ENCODE assay signal across 17 cellular contexts in the genomic region with DNA sequence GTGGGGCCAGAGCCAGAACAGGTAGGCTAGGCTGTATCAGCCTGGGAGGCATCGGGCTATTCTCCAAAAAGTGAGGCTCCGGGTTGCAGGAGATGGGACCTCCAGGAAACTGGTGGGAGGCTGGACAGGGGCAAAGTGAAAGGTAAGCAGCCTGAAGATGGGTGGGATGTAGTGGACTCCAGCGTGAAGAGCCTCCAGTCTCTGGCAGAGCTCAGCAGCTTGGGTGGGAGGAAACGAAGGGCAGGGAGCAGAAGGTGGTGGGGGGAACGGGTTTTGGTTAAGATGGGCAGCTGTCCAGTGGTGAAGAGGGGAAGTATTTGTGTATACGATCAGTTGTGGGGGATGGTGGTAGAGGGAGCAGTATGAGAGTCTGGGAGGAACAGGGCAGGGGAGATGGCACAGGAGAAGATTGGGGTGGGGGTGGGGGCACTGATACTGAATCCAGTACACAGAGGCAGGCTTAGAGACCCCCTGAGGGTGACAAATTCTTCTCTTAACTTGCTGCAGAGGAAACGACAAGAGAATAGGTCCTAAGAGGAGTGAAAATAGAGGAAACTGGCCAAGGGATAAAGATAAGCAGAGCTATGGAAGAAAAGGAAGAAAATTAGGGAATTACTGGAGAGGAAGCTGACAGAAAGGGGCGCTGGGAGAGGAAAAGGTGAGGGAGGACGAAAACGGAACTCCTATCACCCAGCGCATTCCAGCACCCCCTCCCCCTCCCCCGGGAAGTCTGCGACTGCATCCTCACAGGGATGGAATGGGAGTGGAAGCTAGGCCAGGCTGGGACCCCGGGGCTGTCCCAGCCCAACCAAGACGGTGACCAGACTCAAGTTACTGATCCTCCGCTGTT. TPM values are rescaled to one million over a fixed set of nuclear protein-coding genes. Genes with fewer than 3 reads are reported as not detected.
DNase-seq lines count a peak whose midpoint lies in the region; ATAC-seq lines count a peak whose summit lies in the region.
"Had no signal": no experiment of that assay in that cellular context is flagged by ENCODE, and none has a peak within 500 bp of the region (broad histone marks: within the 10 kb centered on the region; RNA-seq: fewer than 3 reads in every experiment).

No MANE protein-coding gene starts in this region.

- no peaks in the 10 kb centered on the region for H3K36me3 Mint-ChIP-seq in CD4-positive, CD25-positive, alpha-beta regulatory T cell
- peaks cover 0 to 3% (median 0%) of the 10 kb centered on the region in 3 donors for H3K36me3 Mint-ChIP-seq in naive thymus-derived CD8-positive, alpha-beta T cell

- no peak for ATAC-seq in CD4-positive, CD25-positive, alpha-beta regulatory T cell (ENCODE audit: low read depth in 2 of 2)
- ATAC-seq in naive thymus-derived CD8-positive, alpha-beta T cell = no peak
- no peak for ATAC-seq in Right ventricle myocardium inferior
- ATAC-seq: left colon, mucosa of descending colon had no signal

- no peak for DNase-seq in CD4-positive, CD25-positive, alpha-beta regulatory T cell
- DNase-seq in ecto neural progenitor cell (ENCODE audit: low spot score) (peak; percentile 53), Right ventricle myocardium inferior (ENCODE audit: missing footprints) (no peak), mucosa of gallbladder (ENCODE audit: low spot score) (no peak), medulla oblongata (ENCODE audit: extremely low spot score) (no peak), HUDEP-2 (lab: John Stamatoyannopoulos, UW; ENCODE audit: unreplicated experiment in 76 of 76) (no peak)
- no peak for DNase-seq in naive thymus-derived CD8-positive, alpha-beta T cell
- DNase-seq: activated CD4-positive, alpha-beta T cell treated with anti-CD3 and anti-CD28 coated beads, Interleukin-2, amount 50 U/mL, for 48 hours; left colon; mucosa of descending colon; NCI-H2081 treated with DMSO at 0.1 percent for 48 hours; stimulated activated CD4-positive, alpha-beta T cell treated with anti-CD3 and anti-CD28 coated beads, Interleukin-4, amount 100 ng/mL, for 1 hour had no signal

- no peak overlapping the region for H3K27ac ChIP-seq in CD4-positive, CD25-positive, alpha-beta regulatory T cell (ENCODE audit: insufficient read depth, low read length, poor library complexity, severe bottlenecking)
- no peak overlapping the region for H3K27ac ChIP-seq in HUES48 (ENCODE audit: low read depth, low read length)
- H3K27ac ChIP-seq: adrenal gland, skin epidermis had no signal

- POLR2A ChIA-PET in naive thymus-derived CD8-positive, alpha-beta T cell (lab: Charles Lee) = no interaction called here

- no peak overlapping the region for H3K9ac ChIP-seq in HUES48 (ENCODE audit: low read depth, low read length)

- H3K36me3 ChIP-seq in CD4-positive, CD25-positive, alpha-beta regulatory T cell (ENCODE audit: control insufficient read depth, insufficient read depth, low read length) = no peaks in the 10 kb centered on the region
- H3K36me3 ChIP-seq in HUES48 (ENCODE audit: control insufficient read depth, insufficient read depth, low read length) = no peaks in the 10 kb centered on the region
- H3K36me3 ChIP-seq: adrenal gland had no signal

- H3K4me1 ChIP-seq in CD4-positive, CD25-positive, alpha-beta regulatory T cell (ENCODE audit: control insufficient read depth, insufficient read depth, low read length, poor library complexity, severe bottlenecking) = peaks cover 37% of the 10 kb centered on the region
- peaks cover 28% of the 10 kb centered on the region for H3K4me1 ChIP-seq in HUES48 (ENCODE audit: control insufficient read depth, insufficient read depth, low read length)

- peaks cover 74% of the 10 kb centered on the region for H3K27me3 Mint-ChIP-seq in CD4-positive, CD25-positive, alpha-beta regulatory T cell
- H3K27me3 Mint-ChIP-seq in naive thymus-derived CD8-positive, alpha-beta T cell = peaks cover 54 to 79% (median 67%) of the 10 kb centered on the region in 5 donors

- H3K4me3 Mint-ChIP-seq in CD4-positive, CD25-positive, alpha-beta regulatory T cell = peak overlapping the region in 3 of 4 donors; percentile 8 to 39 (median 22)
- peak overlapping the region in 9 of 10 donors; percentile 15 to 84 (median 50) for H3K4me3 Mint-ChIP-seq in naive thymus-derived CD8-positive, alpha-beta T cell

- peaks cover 4 to 36% (median 12%) of the 10 kb centered on the region in 4 donors for H3K4me1 Mint-ChIP-seq in CD4-positive, CD25-positive, alpha-beta regulatory T cell
- peaks cover 24 to 39% (median 27%) of the 10 kb centered on the region in 4 donors for H3K4me1 Mint-ChIP-seq in naive thymus-derived CD8-positive, alpha-beta T cell

- H3K27ac Mint-ChIP-seq in CD4-positive, CD25-positive, alpha-beta regulatory T cell = no peak overlapping the region
- H3K27ac Mint-ChIP-seq in naive thymus-derived CD8-positive, alpha-beta T cell = peak overlapping the region in 1 of 10 donors; percentile 17

- intact Hi-C loops in Right ventricle myocardium inferior (cut with DNase I) = no loop called here

- no peak overlapping the region for H3K4me3 ChIP-seq in CD4-positive, CD25-positive, alpha-beta regulatory T cell (ENCODE audit: low read depth, low read length)
- peak overlapping the region; percentile 70; the same call in 1 of the 2 replicates for H3K4me3 ChIP-seq in HUES48 (ENCODE audit: low read depth, low read length)
- H3K4me3 ChIP-seq: adrenal gland, mucosa of descending colon, skin epidermis had no signal

- no peaks in the 10 kb centered on the region for H3K9me3 ChIP-seq in CD4-positive, CD25-positive, alpha-beta regulatory T cell (ENCODE audit: control insufficient read depth in 2 of 2, low read length in 2 of 2)
- no peaks in the 10 kb centered on the region for H3K9me3 ChIP-seq in HUES48 (ENCODE audit: control insufficient read depth, insufficient read depth, low read length)
- H3K9me3 ChIP-seq: adrenal gland, mucosa of descending colon had no signal

- peaks cover 0 to 3% (median 0%) of the 10 kb centered on the region in 7 donors for H3K9me3 Mint-ChIP-seq in CD4-positive, CD25-positive, alpha-beta regulatory T cell
- no peaks in the 10 kb centered on the region for H3K9me3 Mint-ChIP-seq in naive thymus-derived CD8-positive, alpha-beta T cell

- H3K27me3 ChIP-seq in CD4-positive, CD25-positive, alpha-beta regulatory T cell (ENCODE audit: control insufficient read depth, insufficient read depth, low read length) = peaks cover 43% of the 10 kb centered on the region
- peaks cover 99% of the 10 kb centered on the region for H3K27me3 ChIP-seq in HUES48 (ENCODE audit: control insufficient read depth, insufficient read depth, low read length)

RNA-seq across cellular contexts. Expression of a gene that starts 2.9 kb away (rescaled TPM):
- total RNA-seq in CD4-positive, CD25-positive, alpha-beta regulatory T cell = not detected
- not detected for polyA plus RNA-seq in CD4-positive, CD25-positive, alpha-beta regulatory T cell
- not detected for total RNA-seq in naive thymus-derived CD8-positive, alpha-beta T cell
- not detected for polyA plus RNA-seq in naive thymus-derived CD8-positive, alpha-beta T cell
- not detected for total RNA-seq in Right ventricle myocardium inferior
- total RNA-seq in mucosa of gallbladder = 0.12 TPM
- total RNA-seq: SK-MEL-5 had no signal
- polyA plus RNA-seq: AG04450 had no signal

RNA-seq across cellular contexts. Expression of a gene that starts 27.2 kb away (rescaled TPM):
- not detected for total RNA-seq in CD4-positive, CD25-positive, alpha-beta regulatory T cell
- under 1 TPM in 1 of 4 donors, not detected in 3; 0.13 TPM for polyA plus RNA-seq in CD4-positive, CD25-positive, alpha-beta regulatory T cell
- under 1 TPM in 1 of 2 experiments, not detected in 1; 0.52 TPM for total RNA-seq in naive thymus-derived CD8-positive, alpha-beta T cell
- 1 to 10 TPM in 1 of 3 donors, under 1 TPM in 1, not detected in 1; 0.63 to 1.8 TPM for polyA plus RNA-seq in naive thymus-derived CD8-positive, alpha-beta T cell
- 52.4 TPM for total RNA-seq in Right ventricle myocardium inferior
- total RNA-seq in mucosa of gallbladder = 60.3 TPM

Comparison
In these comparisons a context has a peak if more than half of its experiments do, and no peak if none do; other contexts are left out.
1. RNA of a gene that starts 27.2 kb away (total RNA-seq): 60.3 TPM in mucosa of gallbladder (single experiment) and 52.4 TPM in Right ventricle myocardium inferior (single experiment); 0.52 TPM in naive thymus-derived CD8-positive, alpha-beta T cell and not detected in CD4-positive, CD25-positive, alpha-beta regulatory T cell (single experiment); every median in the first group is over 10 times any median in the second.